In genomic region chr9:89994988-89995613, GRCh38 we compare ENCODE assay signal across 19 cellular contexts.
DNase-seq lines count a peak whose midpoint lies in the region; ATAC-seq and TF ChIP-seq lines count a peak whose summit lies in the region.
"Had no signal": no experiment of that assay in that cellular context is flagged by ENCODE, and none has a peak within 500 bp of the region (broad histone marks: within the 10 kb centered on the region; RNA-seq: fewer than 3 reads in every experiment).

No MANE protein-coding gene starts in this region.

- H3K27ac Mint-ChIP-seq in GM23338 (no peak overlapping the region), nephron progenitor cell (peak overlapping the region; percentile 63)
- H3K27ac Mint-ChIP-seq: activated naive CD8-positive, alpha-beta T cell treated with anti-CD3 and anti-CD28 coated beads, Interleukin-2, amount 10 ng/mL, durations not matched to agents 7 days and 5 days; activated T-helper 2 cell treated with anti-CD3 and anti-CD28 coated beads, Interferon-gamma antibody, Interleukin-2, Interleukin-4, amounts not matched to agents 10 μg/mL and 5 μg/mL and 100 μg/mL, durations not matched to agents 14 hours and 24 hours and 36 hours had no signal

- H3K36me3 Mint-ChIP-seq in GM23338 (ENCODE audit: low read depth) (peaks cover 3% of the 10 kb centered on the region; the same call in 2 of the 3 replicates), nephron progenitor cell (ENCODE audit: low read depth) (no peaks in the 10 kb centered on the region)
- H3K36me3 Mint-ChIP-seq: activated naive CD8-positive, alpha-beta T cell treated with anti-CD3 and anti-CD28 coated beads, Interleukin-2, amount 10 ng/mL, durations not matched to agents 7 days and 5 days; brain had no signal

- TF ChIP-seq CTCF in GM23338 (conservative IDR thresholded peaks at IDR 0.05; ENCODE audit: low read depth in 2 of 2) (no peak), dorsolateral prefrontal cortex (IDR thresholded peaks at IDR 0.05 in 54 of 56, conservative IDR thresholded peaks at IDR 0.05 in 2 of 56; ENCODE audit: low read depth in 1 of 56, partially characterized antibody in 56 of 56) (no peak), nephron progenitor cell (IDR thresholded peaks at IDR 0.05) (no peak)

- H3K27ac ChIP-seq in BLaER1 (peak overlapping the region; percentile 29; the same call in 1 of the 2 replicates), GM23338 (ENCODE audit: low read depth) (no peak overlapping the region), dorsolateral prefrontal cortex (peak overlapping the region in 38 of 59 donors; percentile 3 to 81 (median 57))
- H3K27ac ChIP-seq: SJCRH30 had no signal

- H3K9ac ChIP-seq in BLaER1: no peak overlapping the region

- H3K27me3 ChIP-seq in BLaER1 (no peaks in the 10 kb centered on the region), GM23338 (ENCODE audit: insufficient read depth) (no peaks in the 10 kb centered on the region), dorsolateral prefrontal cortex (no peaks in the 10 kb centered on the region)
- H3K27me3 ChIP-seq: SJCRH30, tibial nerve had no signal

- 0 out of 2 replicates have a peak overlapping the region, but pooled peaks have one; percentile 23 for H2AFZ ChIP-seq in GM23338

- H3K4me3 Mint-ChIP-seq in GM23338 (no peak overlapping the region), nephron progenitor cell (peak overlapping the region; percentile 48)
- H3K4me3 Mint-ChIP-seq: activated naive CD8-positive, alpha-beta T cell treated with anti-CD3 and anti-CD28 coated beads, Interleukin-2, amount 10 ng/mL, durations not matched to agents 7 days and 5 days; brain had no signal

- H3K27me3 Mint-ChIP-seq in GM23338 (ENCODE audit: insufficient read depth, low read depth, poor library complexity): peaks cover 3% of the 10 kb centered on the region
- peaks cover 3% of the 10 kb centered on the region for H3K27me3 Mint-ChIP-seq in nephron progenitor cell (ENCODE audit: low read depth, poor library complexity)
- H3K27me3 Mint-ChIP-seq: activated naive CD8-positive, alpha-beta T cell treated with anti-CD3 and anti-CD28 coated beads, Interleukin-2, amount 10 ng/mL, durations not matched to agents 7 days and 5 days; brain had no signal

- H3F3A ChIP-seq in GM23338 (replicated peaks; ENCODE audit: low read depth): no peaks in the 10 kb centered on the region

- H3K4me1 Mint-ChIP-seq in GM23338 (peaks cover 8% of the 10 kb centered on the region), nephron progenitor cell (peaks cover 24% of the 10 kb centered on the region)

- intact Hi-C loops in dorsolateral prefrontal cortex (cut with DNase I): loop anchor here in 1 of 2 donors (5.0 kb wide), 1 partner anchor 393 kb away; no protein-coding TSS in a partner anchor

- H3K9me3 Mint-ChIP-seq in GM23338 (peaks cover 11% of the 10 kb centered on the region; the same call in 2 of the 3 replicates), nephron progenitor cell (peaks cover 7% of the 10 kb centered on the region)
- H3K9me3 Mint-ChIP-seq: activated T-helper 2 cell treated with anti-CD3 and anti-CD28 coated beads, Interferon-gamma antibody, Interleukin-2, Interleukin-4, amounts not matched to agents 10 μg/mL and 5 μg/mL and 100 μg/mL, durations not matched to agents 14 hours and 24 hours and 36 hours had no signal

- no peaks in the 10 kb centered on the region for H3K79me2 ChIP-seq in GM23338 (replicated peaks; ENCODE audit: insufficient read depth)

- no peak for DNase-seq in GM23338 (ENCODE audit: low spot score)
- no peak for DNase-seq in dorsolateral prefrontal cortex
- DNase-seq in nephron progenitor cell: no peak
- no peak for DNase-seq in activated naive CD4-positive, alpha-beta T cell (lab: John Stamatoyannopoulos, UW)
- no peak for DNase-seq in GF-D8 (lab: John Stamatoyannopoulos, UW)
- DNase-seq: activated CD4-positive, alpha-beta T cell treated with anti-CD3 and anti-CD28 coated beads, Interleukin-2, amount 50 U/mL, for 1 hour; activated naive CD8-positive, alpha-beta T cell treated with anti-CD3 and anti-CD28 coated beads, Interleukin-2, amount 10 ng/mL, durations not matched to agents 7 days and 5 days; cortex of kidney; mammary epithelial cell; NCI-H82; SJCRH30; stimulated activated CD4-positive, alpha-beta T cell treated with anti-CD3 and anti-CD28 coated beads, Interleukin-1b, Interleukin-23, amount 100 ng/mL, for 48 hours; stimulated activated naive CD4-positive, alpha-beta T cell had no signal

- H3K4me1 ChIP-seq in BLaER1: peaks cover 55% of the 10 kb centered on the region
- H3K4me1 ChIP-seq in GM23338 (ENCODE audit: insufficient read depth): peaks cover 13% of the 10 kb centered on the region

- H4K20me1 ChIP-seq in BLaER1 (no peaks in the 10 kb centered on the region), GM23338 (replicated peaks; ENCODE audit: insufficient read depth) (no peaks in the 10 kb centered on the region)

- no peak overlapping the region for H3K4me3 ChIP-seq in BLaER1
- no peak overlapping the region for H3K4me3 ChIP-seq in GM23338
- H3K4me3 ChIP-seq in dorsolateral prefrontal cortex: no peak overlapping the region
- H3K4me3 ChIP-seq: SJCRH30, tibial nerve had no signal

- H3K4me2 ChIP-seq in BLaER1 (peak overlapping the region; percentile 1; the same call in 1 of the 2 replicates), GM23338 (0 out of 2 replicates have a peak overlapping the region, but pooled peaks have one; percentile 66)

- ATAC-seq in GM23338: no peak
- ATAC-seq in HG03432 (IDR thresholded peaks at IDR 0.05; ENCODE audit: unreplicated experiment): no peak
- no peak for ATAC-seq in GM18861 (IDR thresholded peaks at IDR 0.05; ENCODE audit: unreplicated experiment)

- H3K36me3 ChIP-seq in BLaER1: no peaks in the 10 kb centered on the region
- no peaks in the 10 kb centered on the region for H3K36me3 ChIP-seq in GM23338 (ENCODE audit: insufficient read depth)
- H3K36me3 ChIP-seq: SJCRH30, tibial nerve had no signal

- H3K9me2 ChIP-seq in GM23338 (ENCODE audit: insufficient read depth): no peaks in the 10 kb centered on the region

- H3K9me3 ChIP-seq in BLaER1: no peaks in the 10 kb centered on the region
- H3K9me3 ChIP-seq: SJCRH30 had no signal

TF ChIP-seq in GM23338, 12 proteins besides CTCF, POLR2A, EP300 and RAD21 (continues in another document):
- TF ChIP-seq ZNF331 (CRISPR knock-in tag; IDR thresholded peaks at IDR 0.05; ENCODE audit: low read depth) (no peak), EZH2 (IDR thresholded peaks at IDR 0.05; ENCODE audit: low read depth, unreplicated experiment) (no peak), NANOG (IDR thresholded peaks at IDR 0.05; ENCODE audit: borderline replicate concordance) (no peak), ZNF462 (CRISPR knock-in tag; IDR thresholded peaks at IDR 0.05) (no peak)
